2 cellular contexts compared by ENCODE assay signal in genomic region chr1:94247146-94248094, GRCh38.
TF ChIP-seq lines count a peak whose summit lies in the region.

No MANE protein-coding gene starts in this region.

TF ChIP-seq in Ishikawa, 13 proteins besides CTCF, POLR2A, EP300 and RAD21 (continued from another document):
- TF ChIP-seq, protein P1, sequence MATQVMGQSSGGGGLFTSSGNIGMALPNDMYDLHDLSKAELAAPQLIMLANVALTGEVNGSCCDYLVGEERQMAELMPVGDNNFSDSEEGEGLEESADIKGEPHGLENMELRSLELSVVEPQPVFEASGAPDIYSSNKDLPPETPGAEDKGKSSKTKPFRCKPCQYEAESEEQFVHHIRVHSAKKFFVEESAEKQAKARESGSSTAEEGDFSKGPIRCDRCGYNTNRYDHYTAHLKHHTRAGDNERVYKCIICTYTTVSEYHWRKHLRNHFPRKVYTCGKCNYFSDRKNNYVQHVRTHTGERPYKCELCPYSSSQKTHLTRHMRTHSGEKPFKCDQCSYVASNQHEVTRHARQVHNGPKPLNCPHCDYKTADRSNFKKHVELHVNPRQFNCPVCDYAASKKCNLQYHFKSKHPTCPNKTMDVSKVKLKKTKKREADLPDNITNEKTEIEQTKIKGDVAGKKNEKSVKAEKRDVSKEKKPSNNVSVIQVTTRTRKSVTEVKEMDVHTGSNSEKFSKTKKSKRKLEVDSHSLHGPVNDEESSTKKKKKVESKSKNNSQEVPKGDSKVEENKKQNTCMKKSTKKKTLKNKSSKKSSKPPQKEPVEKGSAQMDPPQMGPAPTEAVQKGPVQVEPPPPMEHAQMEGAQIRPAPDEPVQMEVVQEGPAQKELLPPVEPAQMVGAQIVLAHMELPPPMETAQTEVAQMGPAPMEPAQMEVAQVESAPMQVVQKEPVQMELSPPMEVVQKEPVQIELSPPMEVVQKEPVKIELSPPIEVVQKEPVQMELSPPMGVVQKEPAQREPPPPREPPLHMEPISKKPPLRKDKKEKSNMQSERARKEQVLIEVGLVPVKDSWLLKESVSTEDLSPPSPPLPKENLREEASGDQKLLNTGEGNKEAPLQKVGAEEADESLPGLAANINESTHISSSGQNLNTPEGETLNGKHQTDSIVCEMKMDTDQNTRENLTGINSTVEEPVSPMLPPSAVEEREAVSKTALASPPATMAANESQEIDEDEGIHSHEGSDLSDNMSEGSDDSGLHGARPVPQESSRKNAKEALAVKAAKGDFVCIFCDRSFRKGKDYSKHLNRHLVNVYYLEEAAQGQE (IDR thresholded peaks at IDR 0.05; ENCODE audit: low read depth): no peak; the same call in 1 of the 2 replicates
- TF ChIP-seq CREB1 (IDR thresholded peaks at IDR 0.05; ENCODE audit: low read depth): no peak
- TF ChIP-seq, protein P2, sequence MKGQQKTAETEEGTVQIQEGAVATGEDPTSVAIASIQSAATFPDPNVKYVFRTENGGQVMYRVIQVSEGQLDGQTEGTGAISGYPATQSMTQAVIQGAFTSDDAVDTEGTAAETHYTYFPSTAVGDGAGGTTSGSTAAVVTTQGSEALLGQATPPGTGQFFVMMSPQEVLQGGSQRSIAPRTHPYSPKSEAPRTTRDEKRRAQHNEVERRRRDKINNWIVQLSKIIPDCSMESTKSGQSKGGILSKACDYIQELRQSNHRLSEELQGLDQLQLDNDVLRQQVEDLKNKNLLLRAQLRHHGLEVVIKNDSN (IDR thresholded peaks at IDR 0.05): no peak
- no peak for TF ChIP-seq TEAD4 (IDR thresholded peaks at IDR 0.05)
- TF ChIP-seq CEBPB (IDR thresholded peaks at IDR 0.05): no peak
TF ChIP-seq in Ishikawa: peak in this region for 3.

TF ChIP-seq in H1, 55 proteins besides CTCF, POLR2A, EP300 and RAD21 (continued from another document):
- no peak for TF ChIP-seq CHD2 (IDR thresholded peaks at IDR 0.05; ENCODE audit: low read length)
